In genomic region chr11:416757-417621, GRCh38 we compare ENCODE assay signal across 8 cellular contexts. TPM values are rescaled to one million over a fixed set of nuclear protein-coding genes. Genes with fewer than 3 reads are reported as not detected.
DNase-seq lines count a peak whose midpoint lies in the region; ATAC-seq, FAIRE-seq and TF ChIP-seq lines count a peak whose summit lies in the region.

No MANE protein-coding gene starts in this region.

- TF ChIP-seq CTCF in A549 (IDR thresholded peaks at IDR 0.05) (no peak), GM20000 (IDR thresholded peaks at IDR 0.05; ENCODE audit: extremely low read depth, missing control alignments) (no peak), mesothelial cell of epicardium (IDR thresholded peaks at IDR 0.05; ENCODE audit: unreplicated experiment) (no peak)

- no peaks in the 10 kb centered on the region for H3K9me3 ChIP-seq in A549

- peak overlapping the region; percentile 91 to 100 (median 96) for H3K4me3 Mint-ChIP-seq in T-cell
- H3K4me3 Mint-ChIP-seq in dendritic cell treated with granulocyte-macrophage colony-stimulating factor and Interleukin-4, amounts not matched to agents 40 ng/mL and 50 ng/mL, for 4 days, result peak overlapping the region; percentile 90
- H3K4me3 Mint-ChIP-seq in mesothelial cell of epicardium, result peak overlapping the region; percentile 55

- TF ChIP-seq EP300 in A549 (IDR thresholded peaks at IDR 0.05), result no peak

- POLR2A ChIA-PET in A549 (lab: Yijun Ruan, JAX) (interaction anchor here (0.9 kb wide), 2 partner anchors 10 to 31 kb away, joined by 3 to 7 read pairs; no protein-coding TSS in a partner anchor), T-cell (lab: Charles Lee) (no interaction called here)

- H3K27ac Mint-ChIP-seq in T-cell (peak overlapping the region in 1 of 2 donors; percentile 95), mesothelial cell of epicardium (no peak overlapping the region)
- H3K27ac Mint-ChIP-seq in dendritic cell treated with granulocyte-macrophage colony-stimulating factor and Interleukin-4, amounts not matched to agents 40 ng/mL and 50 ng/mL, for 4 days, result peak overlapping the region; percentile 84

- H3K36me3 Mint-ChIP-seq in T-cell (no peaks in the 10 kb centered on the region), mesothelial cell of epicardium (no peaks in the 10 kb centered on the region)
- H3K36me3 Mint-ChIP-seq in dendritic cell treated with granulocyte-macrophage colony-stimulating factor and Interleukin-4, amounts not matched to agents 40 ng/mL and 50 ng/mL, for 4 days (ENCODE audit: low read depth), result peaks cover 6% of the 10 kb centered on the region

- CTCF ChIA-PET in A549 (lab: Yijun Ruan, JAX) (interaction anchor here (1.4 to 1.8 kb wide), 2 partner anchors 10 to 31 kb away, joined by 4 to 7 read pairs; no protein-coding TSS in a partner anchor), T-cell (lab: Charles Lee) (interaction anchor here in 1 of 2 donors (1.2 kb wide), 1 partner anchor 10 kb away, joined by 5 read pairs; no protein-coding TSS in a partner anchor)

- ATAC-seq in A549 (peak in 1 of 2 experiments; percentile 55; a peak in 3 of 6 replicates), T-cell (replicated peaks in 1 of 4) (peak; percentile 17 to 44 (median 28)), HG03571 (IDR thresholded peaks at IDR 0.05; ENCODE audit: unreplicated experiment) (no peak)

- no peak for TF ChIP-seq POLR2A in A549 (IDR thresholded peaks at IDR 0.05; ENCODE audit: low read length)

- FAIRE-seq in A549 (lab: Jason Lieb, UNC), result no peak

- peaks cover 21 to 29% (median 28%) of the 10 kb centered on the region in 3 donors for H3K4me1 Mint-ChIP-seq in T-cell
- peaks cover 56% of the 10 kb centered on the region for H3K4me1 Mint-ChIP-seq in dendritic cell treated with granulocyte-macrophage colony-stimulating factor and Interleukin-4, amounts not matched to agents 40 ng/mL and 50 ng/mL, for 4 days (ENCODE audit: low read depth)
- H3K4me1 Mint-ChIP-seq in mesothelial cell of epicardium, result peaks cover 20% of the 10 kb centered on the region

- 90% methylated on average over 7 of the region's 97 CpGs for WGBS in A549 (ENCODE audit: missing lambda C conversion rate)

- H3K27me3 Mint-ChIP-seq in T-cell, result no peaks in the 10 kb centered on the region
- H3K27me3 Mint-ChIP-seq in dendritic cell treated with granulocyte-macrophage colony-stimulating factor and Interleukin-4, amounts not matched to agents 40 ng/mL and 50 ng/mL, for 4 days, result peaks cover 28% of the 10 kb centered on the region
- peaks cover 15% of the 10 kb centered on the region for H3K27me3 Mint-ChIP-seq in mesothelial cell of epicardium (ENCODE audit: low read depth)

- DNase-seq in A549 (ENCODE audit: low read depth in 1 of 2, low spot score in 1 of 2) (no peak), GM20000 (ENCODE audit: low spot score) (peak; percentile 70), T-cell (peak in 11 of 34 experiments; percentile 20 to 65 (median 40)), mesothelial cell of epicardium (ENCODE audit: low spot score in 2 of 2, unreplicated experiment in 2 of 2) (no peak), SIG-M5 (lab: John Stamatoyannopoulos, UW) (no peak), H4 (ENCODE audit: low spot score) (no peak)

- H3K9me3 Mint-ChIP-seq in T-cell (no peaks in the 10 kb centered on the region), mesothelial cell of epicardium (no peaks in the 10 kb centered on the region)
- H3K9me3 Mint-ChIP-seq in dendritic cell treated with granulocyte-macrophage colony-stimulating factor and Interleukin-4, amounts not matched to agents 40 ng/mL and 50 ng/mL, for 4 days, result no peaks in the 10 kb centered on the region

- H3K4me2 ChIP-seq in A549, result peak overlapping the region; percentile 100

- H3K4me1 ChIP-seq in A549, result peaks cover 15% of the 10 kb centered on the region

- no peak for TF ChIP-seq RAD21 in A549 (conservative IDR thresholded peaks at IDR 0.05 in 1 of 2, IDR thresholded peaks at IDR 0.05 in 1 of 2)

- peak overlapping the region; percentile 53 for H3K4me3 ChIP-seq in A549

- intact Hi-C loops in dendritic cell treated with granulocyte-macrophage colony-stimulating factor and Interleukin-4, amounts not matched to agents 40 ng/mL and 50 ng/mL, for 4 days (cut with micrococcal nuclease), result no loop called here

- peak overlapping the region; percentile 73 to 88 for H3K27ac ChIP-seq in A549

TF ChIP-seq in A549, 52 proteins besides CTCF, POLR2A, EP300 and RAD21 (continues in another document):
- TF ChIP-seq FOSB (CRISPR knock-in tag; IDR thresholded peaks at IDR 0.05), result no peak
- TF ChIP-seq RNF2 (IDR thresholded peaks at IDR 0.05; ENCODE audit: borderline replicate concordance, low read depth), result no peak
- TF ChIP-seq SMC3 (IDR thresholded peaks at IDR 0.05), result no peak
- no peak for TF ChIP-seq HOXB5 (CRISPR knock-in tag; IDR thresholded peaks at IDR 0.05)
- TF ChIP-seq KDM5A (IDR thresholded peaks at IDR 0.05), result no peak
- no peak for TF ChIP-seq BCL3 (IDR thresholded peaks at IDR 0.05)
- TF ChIP-seq RCOR1 (IDR thresholded peaks at IDR 0.05; ENCODE audit: low read depth, low read length), result no peak

RNA-seq across cellular contexts. Expression of gene SIGIRR, which starts 2.2 kb away (rescaled TPM):
- polyA plus RNA-seq in A549 (2011; rRNA removed) (27.7 and 27.8 TPM in 2 replicates), A549 (2017; fragmentation: RNase III; extraction: RNeasy Plus Mini Kit Qiagen cat#74134 plus additional on column Dnase treatment) (56.6 to 66.4 TPM (median 58.6 TPM) in 3 replicates)
- 72.5 and 84.6 TPM in 2 replicates for polyA plus RNA-seq in A549 (2012; cell fraction: cytosol; rRNA removed)
- polyA plus RNA-seq in A549 (2012; cell fraction: nucleus; rRNA removed), result 85.6 and 86.4 TPM in 2 replicates
- 5.3 and 13.2 TPM in 2 replicates for polyA minus RNA-seq in A549 (2011; rRNA and poly(A)+ RNA removed)
- total RNA-seq in T-cell (100 to 1,000 TPM; 395 to 488 (median 460) TPM), mesothelial cell of epicardium (35.5 to 42.5 TPM (median 39.2 TPM) in 3 replicates)
- total RNA-seq in H4 (2014; rRNA removed; shearing (Covaris generic)), result 1.9 TPM in 1 of 2 replicates, not detected in the other

RNA-seq across cellular contexts. Expression of gene PKP3, which starts 23.0 kb away (rescaled TPM):
- polyA plus RNA-seq in A549 (2011; rRNA removed) (12.1 and 13.9 TPM in 2 replicates), A549 (2017; fragmentation: RNase III; extraction: RNeasy Plus Mini Kit Qiagen cat#74134 plus additional on column Dnase treatment) (22.3 to 25.9 TPM (median 23.4 TPM) in 3 replicates)
- 29.6 and 41.7 TPM in 2 replicates for polyA plus RNA-seq in A549 (2012; cell fraction: cytosol; rRNA removed)
- polyA plus RNA-seq in A549 (2012; cell fraction: nucleus; rRNA removed), result 51.5 and 77.9 TPM in 2 replicates
- 21.8 and 27.1 TPM in 2 replicates for polyA minus RNA-seq in A549 (2011; rRNA and poly(A)+ RNA removed)
- total RNA-seq in T-cell (under 1 TPM in 4 of 5 donors, not detected in 1; 0.32 to 0.85 (median 0.47) TPM), mesothelial cell of epicardium (57.5 to 65.7 TPM (median 58.8 TPM) in 3 replicates)
- total RNA-seq in H4 (2014; rRNA removed; shearing (Covaris generic)), result 2.4 and 3.0 TPM in 2 replicates

RNA-seq across cellular contexts. Expression of gene ANO9, which starts 24.8 kb away (rescaled TPM):
- polyA plus RNA-seq in A549 (2011; rRNA removed), result 0.66 and 0.70 TPM in 2 replicates
- 0.26 and 0.32 TPM in 2 replicates for polyA plus RNA-seq in A549 (2012; cell fraction: cytosol; rRNA removed)
- 6.3 and 6.6 TPM in 2 replicates for polyA plus RNA-seq in A549 (2012; cell fraction: nucleus; rRNA removed)
- 0.50 to 0.55 TPM (median 0.51 TPM) in 3 replicates for polyA plus RNA-seq in A549 (2017; fragmentation: RNase III; extraction: RNeasy Plus Mini Kit Qiagen cat#74134 plus additional on column Dnase treatment)
- 0.44 and 0.58 TPM in 2 replicates for polyA minus RNA-seq in A549 (2011; rRNA and poly(A)+ RNA removed)
- 100 to 1,000 TPM; 103 to 128 (median 120) TPM for total RNA-seq in T-cell
- 29.7 to 32.3 TPM (median 30.6 TPM) in 3 replicates for total RNA-seq in mesothelial cell of epicardium
- not detected in 2 replicates for total RNA-seq in H4 (2014; rRNA removed; shearing (Covaris generic))

RNA-seq across cellular contexts. Expression of gene PTDSS2, which starts 33.1 kb away (rescaled TPM):
- polyA plus RNA-seq in A549 (2011; rRNA removed) (23.4 and 28.9 TPM in 2 replicates), A549 (2017; fragmentation: RNase III; extraction: RNeasy Plus Mini Kit Qiagen cat#74134 plus additional on column Dnase treatment) (34.3 to 39.4 TPM (median 38.9 TPM) in 3 replicates)
- polyA plus RNA-seq in A549 (2012; cell fraction: cytosol; rRNA removed), result 43.5 and 48.7 TPM in 2 replicates
- 275 TPM in 2 replicates for polyA plus RNA-seq in A549 (2012; cell fraction: nucleus; rRNA removed)
- polyA minus RNA-seq in A549 (2011; rRNA and poly(A)+ RNA removed), result 40.7 and 47.5 TPM in 2 replicates
- total RNA-seq in T-cell (10 to 100 TPM; 22.4 to 33.5 (median 28.7) TPM), mesothelial cell of epicardium (39.0 to 49.7 TPM (median 42.1 TPM) in 3 replicates)
- 15.0 and 26.7 TPM in 2 replicates for total RNA-seq in H4 (2014; rRNA removed; shearing (Covaris generic))

RNA-seq across cellular contexts. Expression of gene B4GALNT4, which starts 47.7 kb away (rescaled TPM):
- polyA plus RNA-seq in A549 (2011; rRNA removed) (5.1 and 5.3 TPM in 2 replicates), A549 (2017; fragmentation: RNase III; extraction: RNeasy Plus Mini Kit Qiagen cat#74134 plus additional on column Dnase treatment) (20.4 to 28.0 TPM (median 27.5 TPM) in 3 replicates)
- polyA plus RNA-seq in A549 (2012; cell fraction: cytosol; rRNA removed), result 27.5 and 33.3 TPM in 2 replicates
- 143 and 178 TPM in 2 replicates for polyA plus RNA-seq in A549 (2012; cell fraction: nucleus; rRNA removed)
- polyA minus RNA-seq in A549 (2011; rRNA and poly(A)+ RNA removed), result 2.2 and 2.6 TPM in 2 replicates
- total RNA-seq in T-cell (1 to 10 TPM; 1.7 to 5.6 (median 2.8) TPM), mesothelial cell of epicardium (294 to 314 TPM (median 300 TPM) in 3 replicates)
- 6.5 and 11.1 TPM in 2 replicates for total RNA-seq in H4 (2014; rRNA removed; shearing (Covaris generic))

Comparison
In these comparisons a context has a peak if more than half of its experiments do, and no peak if none do; other contexts are left out.
1. RNA of gene SIGIRR, which starts 2.2 kb away (total RNA-seq): 395 to 488 TPM in T-cell and 35.5 to 42.5 TPM in mesothelial cell of epicardium; 1.9 TPM in H4; every median in the first group is over 10 times any median in the second.
2. RNA of gene PKP3, which starts 23.0 kb away (total RNA-seq): 57.5 to 65.7 TPM in mesothelial cell of epicardium; 2.4 to 3.0 TPM in H4 and 0.32 to 0.85 TPM in T-cell; every median in the first group is over 10 times any median in the second.
3. RNA of gene ANO9, which starts 24.8 kb away (total RNA-seq): 103 to 128 TPM in T-cell and 29.7 to 32.3 TPM in mesothelial cell of epicardium; not detected in H4; every median in the first group is over 10 times any median in the second.
4. Peak in every context shown above with its lines, with median percentiles within 50 percentile points of each other: H3K4me3 Mint-ChIP-seq.